8 cellular contexts compared by ENCODE assay signal in the genomic region with DNA sequence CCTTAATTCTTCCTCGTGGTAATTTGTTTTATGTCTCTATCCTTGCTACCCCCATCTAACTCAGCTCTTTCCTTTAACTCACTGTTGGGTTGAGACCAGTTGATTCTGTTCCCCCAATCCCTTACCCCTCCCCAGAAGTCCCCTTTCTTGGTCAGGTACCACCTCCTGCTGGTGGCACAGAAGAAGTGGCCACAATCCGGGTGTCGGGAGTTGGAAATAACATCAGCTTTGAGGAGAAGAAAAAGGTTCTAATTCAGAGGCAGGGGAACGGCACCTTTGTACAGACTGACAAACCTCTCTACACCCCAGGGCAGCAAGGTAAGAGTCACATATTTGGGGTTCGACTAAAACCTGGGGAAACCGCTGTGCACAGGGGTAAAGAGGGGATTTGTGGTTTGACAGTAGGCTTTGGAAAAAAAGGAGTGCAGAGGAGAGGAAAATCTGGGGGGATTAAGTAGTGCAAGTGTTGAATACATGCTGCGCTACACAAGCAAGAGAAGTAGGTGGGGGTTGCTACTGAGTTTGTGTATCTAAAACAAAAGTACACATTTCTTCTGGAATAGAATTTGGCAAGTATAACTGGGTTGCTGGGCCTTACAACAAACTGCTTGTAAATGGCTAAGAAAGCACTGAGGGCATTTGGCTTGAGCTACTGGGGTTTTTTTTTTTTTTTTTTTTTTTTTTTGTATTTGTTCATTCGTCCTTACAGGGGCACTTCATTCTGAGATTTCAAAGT. TPM values are rescaled to one million over a fixed set of nuclear protein-coding genes. Genes with fewer than 3 reads are reported as not detected.
A peak's percentile ranks its signal among the peaks of the same experiment; 100 is the strongest.
DNase-seq lines count a peak whose midpoint lies in the region; ATAC-seq, FAIRE-seq and TF ChIP-seq lines count a peak whose summit lies in the region.

No MANE protein-coding gene starts in this region.

- H3K27me3 ChIP-seq in MG63 (no peaks in the 10 kb centered on the region), endothelial cell of umbilical vein (ENCODE audit: control insufficient read depth in 2 of 2, insufficient read depth in 2 of 2, low read length in 2 of 2) (peaks cover 1 to 3% of the 10 kb centered on the region in 2 experiments)

- H3K36me3 Mint-ChIP-seq in Calu3 (ENCODE audit: insufficient read depth, unreplicated experiment) (no peaks in the 10 kb centered on the region), nephron progenitor cell (ENCODE audit: low read depth) (no peaks in the 10 kb centered on the region)

- no peaks in the 10 kb centered on the region for H4K20me1 ChIP-seq in endothelial cell of umbilical vein (replicated peaks; ENCODE audit: control insufficient read depth, extremely low read depth, insufficient read depth, low read length)

- no peaks in the 10 kb centered on the region for H3K27me3 Mint-ChIP-seq in Calu3 (ENCODE audit: unreplicated experiment)
- peaks cover 21% of the 10 kb centered on the region for H3K27me3 Mint-ChIP-seq in nephron progenitor cell (ENCODE audit: low read depth, poor library complexity)

- H3K4me3 Mint-ChIP-seq in Calu3 (ENCODE audit: low read depth, unreplicated experiment) (no peak overlapping the region), nephron progenitor cell (no peak overlapping the region)

- DNase-seq in Calu3 (peak; percentile 11), MG63 (peak; percentile 4), endothelial cell of umbilical vein (ENCODE audit: low read depth, low spot score) (peak; percentile 53), nephron progenitor cell (peak; percentile 37), left colon (no peak), HPDE6-E6E7 (ENCODE audit: extremely low spot score) (no peak)

- no peaks in the 10 kb centered on the region for H3K36me3 ChIP-seq in MG63
- H3K36me3 ChIP-seq in endothelial cell of umbilical vein (ENCODE audit: control insufficient read depth in 2 of 2, extremely low read depth in 1 of 2, insufficient read depth in 2 of 2, low read length in 2 of 2), result no peaks in the 10 kb centered on the region

- POLR2A ChIA-PET in endothelial cell of umbilical vein (lab: Charles Lee), result no interaction called here

- H3K9ac ChIP-seq in endothelial cell of umbilical vein (replicated peaks; ENCODE audit: extremely low read depth, insufficient read depth, low read length), result no peak overlapping the region

- TF ChIP-seq POLR2A in endothelial cell of umbilical vein (IDR thresholded peaks at IDR 0.05; ENCODE audit: low read depth, low read length), result no peak

- no peaks in the 10 kb centered on the region for H3K4me1 ChIP-seq in endothelial cell of umbilical vein (ENCODE audit: control insufficient read depth, extremely low read depth, insufficient read depth, low read length)

- H3K27ac Mint-ChIP-seq in Calu3 (ENCODE audit: unreplicated experiment) (no peak overlapping the region), nephron progenitor cell (peak overlapping the region; percentile 0)

- no peak overlapping the region for H2AFZ ChIP-seq in endothelial cell of umbilical vein (ENCODE audit: low read depth, low read length)

- no peaks in the 10 kb centered on the region for H3K9me1 ChIP-seq in endothelial cell of umbilical vein (replicated peaks; ENCODE audit: control insufficient read depth, extremely low read depth, insufficient read depth, low read length)

- no peak for FAIRE-seq in endothelial cell of umbilical vein (lab: Jason Lieb, UNC)

- CTCF ChIA-PET in Calu3 (lab: Charles Lee), result no interaction called here
- CTCF ChIA-PET in endothelial cell of umbilical vein (lab: Charles Lee), result interaction anchor here (0.6 to 5.5 kb wide), 23 partner anchors 10 to 282 kb away, joined by 3 to 122 read pairs (median 6); no protein-coding TSS in a partner anchor

- no peak for TF ChIP-seq CTCF in Calu3 (IDR thresholded peaks at IDR 0.05; ENCODE audit: unreplicated experiment)
- TF ChIP-seq CTCF in endothelial cell of umbilical vein (IDR thresholded peaks at IDR 0.05; ENCODE audit: extremely low read depth in 1 of 2, insufficient read depth in 1 of 2, low read depth in 1 of 2, low read length in 2 of 2), result peak; percentile 62 to 65
- TF ChIP-seq CTCF in nephron progenitor cell (IDR thresholded peaks at IDR 0.05), result peak; percentile 53

- H3K4me2 ChIP-seq in endothelial cell of umbilical vein (ENCODE audit: insufficient read depth, low read length), result no peak overlapping the region

- H3K27ac ChIP-seq in endothelial cell of umbilical vein (ENCODE audit: insufficient read depth, low read depth, low read length), result no peak overlapping the region

- ATAC-seq in HG02798 (IDR thresholded peaks at IDR 0.05; ENCODE audit: poor library complexity, unreplicated experiment), result no peak
- ATAC-seq in left colon, result no peak
- no peak for ATAC-seq in HG03159 (IDR thresholded peaks at IDR 0.05; ENCODE audit: unreplicated experiment)

- peaks cover 13% of the 10 kb centered on the region for H3K4me1 Mint-ChIP-seq in Calu3 (ENCODE audit: low read depth, unreplicated experiment)
- H3K4me1 Mint-ChIP-seq in nephron progenitor cell, result peaks cover 8% of the 10 kb centered on the region

- H3K4me3 ChIP-seq in MG63, result no peak overlapping the region
- no peak overlapping the region for H3K4me3 ChIP-seq in endothelial cell of umbilical vein (replicated peaks in 1 of 3; ENCODE audit: insufficient read depth in 1 of 3, low read depth in 1 of 3, low read length in 3 of 3)

- dilution Hi-C loops in endothelial cell of umbilical vein (cut with MboI; ENCODE audit: extremely low pct_ligation_motif_present, low sequenced_read_pairs), result no loop called here

- H3K9me3 Mint-ChIP-seq in Calu3 (ENCODE audit: low read depth, unreplicated experiment) (no peaks in the 10 kb centered on the region), nephron progenitor cell (peaks cover 26% of the 10 kb centered on the region)

- no peaks in the 10 kb centered on the region for H3K79me2 ChIP-seq in endothelial cell of umbilical vein (ENCODE audit: control insufficient read depth, insufficient read depth, low read length)

- H3K9me3 ChIP-seq in MG63, result no peaks in the 10 kb centered on the region
- no peaks in the 10 kb centered on the region for H3K9me3 ChIP-seq in endothelial cell of umbilical vein (replicated peaks; ENCODE audit: control insufficient read depth, insufficient read depth, low read length)

- BruUV-seq in Calu3 (replicated peaks; lab: Mats Ljungman, UMichigan) (no TSS peak), endothelial cell of umbilical vein (replicated peaks; lab: Mats Ljungman, UMichigan) (no TSS peak)

- intact Hi-C loops in Calu3 (cut with micrococcal nuclease; ENCODE audit: unreplicated experiment) (loop anchor here (2.0 kb wide), 1 partner anchor 141 kb away; no protein-coding TSS in a partner anchor), endothelial cell of umbilical vein (cut with micrococcal nuclease) (loop anchor here (1.0 to 2.0 kb wide), 5 partner anchors 141 to 279 kb away; no protein-coding TSS in a partner anchor), left colon (cut with DNase I, micrococcal nuclease) (loop anchor here (5.0 to 10.0 kb wide), 2 partner anchors 139 to 141 kb away; no protein-coding TSS in a partner anchor)

TF ChIP-seq in endothelial cell of umbilical vein, 7 proteins besides CTCF, POLR2A, EP300 and RAD21:
- no peak for TF ChIP-seq EZH2 (IDR thresholded peaks at IDR 0.05; ENCODE audit: borderline replicate concordance, low read depth, low read length, severe bottlenecking)
- TF ChIP-seq MYC (IDR thresholded peaks at IDR 0.05; ENCODE audit: low read depth, low read length), result no peak
- TF ChIP-seq GATA2 (IDR thresholded peaks at IDR 0.05; ENCODE audit: insufficient read depth, insufficient read length, low read depth, low read length), result no peak
- TF ChIP-seq POLR2AphosphoS5 (IDR thresholded peaks at IDR 0.05; ENCODE audit: insufficient read depth, low read depth, low read length), result no peak
- TF ChIP-seq, protein P1, sequence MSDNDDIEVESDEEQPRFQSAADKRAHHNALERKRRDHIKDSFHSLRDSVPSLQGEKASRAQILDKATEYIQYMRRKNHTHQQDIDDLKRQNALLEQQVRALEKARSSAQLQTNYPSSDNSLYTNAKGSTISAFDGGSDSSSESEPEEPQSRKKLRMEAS (IDR thresholded peaks at IDR 0.05; ENCODE audit: insufficient read depth, insufficient read length), result no peak
- no peak for TF ChIP-seq JUN (IDR thresholded peaks at IDR 0.05; ENCODE audit: borderline replicate concordance, insufficient read depth, insufficient read length, low read depth)
- no peak for TF ChIP-seq FOS (IDR thresholded peaks at IDR 0.05; ENCODE audit: borderline replicate concordance, insufficient read depth, low read length)

RNA-seq across cellular contexts. Expression of gene A2ML1, which starts 1.3 kb away (rescaled TPM):
- total RNA-seq in Calu3 (2022) (0.24 and 0.42 TPM in 2 replicates), endothelial cell of umbilical vein (not detected in 2 replicates), left colon (not detected)
- total RNA-seq in MG63 (2014; rRNA removed; shearing (Covaris generic); ENCODE audit: low replicate concordance), result not detected in 2 replicates
- not detected in 2 replicates for polyA plus RNA-seq in endothelial cell of umbilical vein
- polyA plus RNA-seq in endothelial cell of umbilical vein (2011; cell fraction: cytosol; rRNA removed), result not detected in 2 replicates
- polyA plus RNA-seq in endothelial cell of umbilical vein (2011; cell fraction: nucleus; rRNA removed), result not detected in 2 replicates
- not detected in 2 replicates for polyA plus RNA-seq in endothelial cell of umbilical vein (2012)
- polyA minus RNA-seq in endothelial cell of umbilical vein, result not detected in 2 replicates
- not detected for polyA minus RNA-seq in endothelial cell of umbilical vein (2011; cell fraction: cytosol; rRNA and poly(A)+ RNA removed)
- not detected in 2 replicates for polyA minus RNA-seq in endothelial cell of umbilical vein (2011; cell fraction: nucleus; rRNA and poly(A)+ RNA removed)

Comparison
In these comparisons a context has a peak if more than half of its experiments do, and no peak if none do; other contexts are left out.
1. DNase-seq: peak in Calu3 (single experiment), MG63 (single experiment), endothelial cell of umbilical vein (single experiment) and nephron progenitor cell (single experiment); none in left colon (0 of 2) and HPDE6-E6E7 (single experiment).